Comparison of ENCODE assay signal across 8 cellular contexts in the genomic region with DNA sequence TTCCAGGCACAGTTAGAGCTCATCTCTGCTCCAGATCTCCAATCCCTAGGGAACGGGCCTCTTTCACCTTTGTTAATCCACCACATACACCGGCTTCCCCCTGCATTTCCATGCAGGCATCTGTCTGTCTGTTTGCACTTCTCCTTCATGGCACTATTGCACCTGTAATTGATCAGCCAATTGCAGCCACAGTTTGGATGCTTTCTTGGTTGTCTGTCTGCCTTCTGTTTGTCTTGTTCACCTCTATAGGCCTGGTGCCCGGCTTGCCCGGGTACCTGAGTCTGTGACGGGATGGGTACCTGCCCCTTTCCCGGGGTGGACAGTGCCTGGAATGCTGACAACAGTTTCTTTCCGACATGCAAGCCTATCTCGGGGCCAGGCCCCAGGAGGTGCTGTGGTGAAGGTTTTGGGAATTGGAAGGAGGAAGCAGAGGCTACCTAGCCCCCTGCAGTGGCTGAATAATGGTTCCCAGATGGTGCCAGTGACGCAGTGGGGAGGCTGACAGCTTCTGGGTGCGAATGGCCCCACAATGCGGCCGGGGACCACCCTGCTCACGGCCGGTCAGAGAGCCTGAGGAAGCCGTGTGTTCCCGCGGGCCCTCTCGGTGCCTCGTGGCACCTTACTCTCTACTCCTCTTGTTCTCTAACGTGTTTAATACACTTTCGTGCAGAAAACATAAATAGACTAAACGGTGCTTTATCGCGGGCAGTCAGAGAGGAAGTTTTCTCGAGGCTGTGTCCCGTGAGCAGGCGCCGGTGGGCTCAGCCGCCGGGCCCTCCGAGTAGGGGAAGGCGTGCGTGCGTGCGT. TPM values are rescaled to one million over a fixed set of nuclear protein-coding genes. Genes with fewer than 3 reads are reported as not detected.
A peak's percentile ranks its signal among the peaks of the same experiment; 100 is the strongest.
DNase-seq lines count a peak whose midpoint lies in the region; TF ChIP-seq lines count a peak whose summit lies in the region.

No MANE protein-coding gene starts in this region.

- peaks cover 18% of the 10 kb centered on the region for H3K4me1 Mint-ChIP-seq in HFFc6 (ENCODE audit: low read depth)
- peaks cover 9% of the 10 kb centered on the region for H3K4me1 Mint-ChIP-seq in activated T-helper 2 cell treated with anti-CD3 and anti-CD28 coated beads, Interferon-gamma antibody, Interleukin-2, Interleukin-4, amounts not matched to agents 10 μg/mL and 5 μg/mL and 100 μg/mL, durations not matched to agents 14 hours and 24 hours and 36 hours (ENCODE audit: low read depth)
- H3K4me1 Mint-ChIP-seq in immature natural killer cell: peaks cover 6% of the 10 kb centered on the region in 2 donors

- H3K4me3 Mint-ChIP-seq in HFFc6 (peak overlapping the region; percentile 70), immature natural killer cell (peak overlapping the region; percentile 62 to 71 (median 66))
- peak overlapping the region; percentile 45 for H3K4me3 Mint-ChIP-seq in activated T-helper 2 cell treated with anti-CD3 and anti-CD28 coated beads, Interferon-gamma antibody, Interleukin-2, Interleukin-4, amounts not matched to agents 10 μg/mL and 5 μg/mL and 100 μg/mL, durations not matched to agents 14 hours and 24 hours and 36 hours (ENCODE audit: low read depth)

- intact Hi-C loops in activated T-helper 2 cell treated with anti-CD3 and anti-CD28 coated beads, Interferon-gamma antibody, Interleukin-2, Interleukin-4, amounts not matched to agents 10 μg/mL and 5 μg/mL and 100 μg/mL, durations not matched to agents 14 hours and 24 hours and 36 hours (cut with micrococcal nuclease): loop anchor here (1.0 to 5.0 kb wide), 3 partner anchors 108 to 1200 kb away; no protein-coding TSS in a partner anchor
- intact Hi-C loops in posterior vena cava (cut with DNase I): loop anchor here in 1 of 2 donors (2.0 kb wide), 1 partner anchor 110 kb away; no protein-coding TSS in a partner anchor

- peak overlapping the region in 4 of 5 donors; percentile 52 to 84 (median 70) for H3K9ac ChIP-seq in subcutaneous abdominal adipose tissue (ENCODE audit: low read length in 5 of 5)

- H3K27me3 Mint-ChIP-seq in HFFc6 (ENCODE audit: insufficient read depth) (peaks cover 8% of the 10 kb centered on the region), immature natural killer cell (ENCODE audit: low read depth in 3 of 3) (peaks cover 0 to 7% (median 7%) of the 10 kb centered on the region in 3 donors)
- H3K27me3 Mint-ChIP-seq in activated T-helper 2 cell treated with anti-CD3 and anti-CD28 coated beads, Interferon-gamma antibody, Interleukin-2, Interleukin-4, amounts not matched to agents 10 μg/mL and 5 μg/mL and 100 μg/mL, durations not matched to agents 14 hours and 24 hours and 36 hours (ENCODE audit: low read depth): peaks cover 32% of the 10 kb centered on the region

- H3K9me3 Mint-ChIP-seq in HFFc6 (no peaks in the 10 kb centered on the region), immature natural killer cell (no peaks in the 10 kb centered on the region)
- H3K9me3 Mint-ChIP-seq in activated T-helper 2 cell treated with anti-CD3 and anti-CD28 coated beads, Interferon-gamma antibody, Interleukin-2, Interleukin-4, amounts not matched to agents 10 μg/mL and 5 μg/mL and 100 μg/mL, durations not matched to agents 14 hours and 24 hours and 36 hours: no peaks in the 10 kb centered on the region

- H3K36me3 Mint-ChIP-seq in HFFc6 (ENCODE audit: low read depth) (no peaks in the 10 kb centered on the region), immature natural killer cell (no peaks in the 10 kb centered on the region)
- H3K36me3 Mint-ChIP-seq in activated T-helper 2 cell treated with anti-CD3 and anti-CD28 coated beads, Interferon-gamma antibody, Interleukin-2, Interleukin-4, amounts not matched to agents 10 μg/mL and 5 μg/mL and 100 μg/mL, durations not matched to agents 14 hours and 24 hours and 36 hours (ENCODE audit: low read depth): no peaks in the 10 kb centered on the region

- H3K27ac ChIP-seq in subcutaneous abdominal adipose tissue (ENCODE audit: low read depth, low read length): no peak overlapping the region

- TF ChIP-seq CTCF in HFFc6 (IDR thresholded peaks at IDR 0.05): no peak

- no peaks in the 10 kb centered on the region for H3K27me3 ChIP-seq in subcutaneous abdominal adipose tissue (ENCODE audit: control insufficient read depth in 5 of 5, insufficient read depth in 4 of 5, low read length in 5 of 5)

- no peaks in the 10 kb centered on the region for H3K36me3 ChIP-seq in subcutaneous abdominal adipose tissue (ENCODE audit: control insufficient read depth in 5 of 5, insufficient read depth in 5 of 5, low read length in 5 of 5)

- H3K4me1 ChIP-seq in subcutaneous abdominal adipose tissue (ENCODE audit: control insufficient read depth in 5 of 5, insufficient read depth in 5 of 5, low read length in 5 of 5): peaks cover 2 to 13% (median 12%) of the 10 kb centered on the region in 5 donors

- H3K4me3 ChIP-seq in GM08714 (ENCODE audit: low read length): peak overlapping the region; percentile 24; the same call in 1 of the 2 replicates
- H3K4me3 ChIP-seq in subcutaneous abdominal adipose tissue (ENCODE audit: low read depth in 1 of 5, low read length in 5 of 5): peak overlapping the region; percentile 62 to 72 (median 64)

- DNase-seq in HFFc6 (no peak), immature natural killer cell (no peak), posterior vena cava (ENCODE audit: low spot score) (no peak), NCI-H446 (lab: John Stamatoyannopoulos, UW) (no peak), foreskin melanocyte (no peak)
- DNase-seq in activated T-helper 2 cell treated with anti-CD3 and anti-CD28 coated beads, Interferon-gamma antibody, Interleukin-2, Interleukin-4, amounts not matched to agents 10 μg/mL and 5 μg/mL and 100 μg/mL, durations not matched to agents 14 hours and 24 hours and 36 hours (ENCODE audit: low spot score): no peak

- no peaks in the 10 kb centered on the region for H3K9me3 ChIP-seq in subcutaneous abdominal adipose tissue (ENCODE audit: control insufficient read depth in 5 of 5, low read length in 5 of 5)

- no peak overlapping the region for H3K27ac Mint-ChIP-seq in HFFc6
- no peak overlapping the region for H3K27ac Mint-ChIP-seq in activated T-helper 2 cell treated with anti-CD3 and anti-CD28 coated beads, Interferon-gamma antibody, Interleukin-2, Interleukin-4, amounts not matched to agents 10 μg/mL and 5 μg/mL and 100 μg/mL, durations not matched to agents 14 hours and 24 hours and 36 hours
- no peak overlapping the region for H3K27ac Mint-ChIP-seq in immature natural killer cell

RNA-seq across cellular contexts. Expression of gene RAB6B, which starts 31.3 kb away (rescaled TPM):
- total RNA-seq in HFFc6 (2021; fragmentation: NEBNext Ultra II Directional; extraction: Animal tissue kit (Norgen Biotek cat#: 25700)): 1 to 10 TPM; 1.6 to 5.4 (median 2.1) TPM
- total RNA-seq in activated T-helper 2 cell treated with anti-CD3 and anti-CD28 coated beads, Interferon-gamma antibody, Interleukin-2, Interleukin-4, amounts not matched to agents 10 μg/mL and 5 μg/mL and 100 μg/mL, durations not matched to agents 14 hours and 24 hours and 36 hours: 4.6 and 7.6 TPM in 2 replicates
- under 1 TPM in 2 of 3 donors, not detected in 1; 0.46 to 0.53 TPM for polyA plus RNA-seq in immature natural killer cell
- total RNA-seq in posterior vena cava: 1 to 10 TPM; 6.9 to 8.9 TPM
